Comparison of ENCODE assay signal across 31 cellular contexts in genomic region chr20:57896017-57896416, GRCh38.
"Had no signal": no experiment of that assay in that cellular context is flagged by ENCODE, and none has a peak within 500 bp of the region (broad histone marks: within the 10 kb centered on the region; RNA-seq: fewer than 3 reads in every experiment).

No MANE protein-coding gene starts in this region.

- DNase-seq: activated B cell treated with CpG ODN at 0.5 μM for 24 hours; activated CD4-positive, alpha-beta T cell treated with anti-CD3 and anti-CD28 coated beads for 48 hours; activated CD4-positive, alpha-beta T cell treated with anti-CD3 and anti-CD28 coated beads, Interleukin-2, amount 50 U/mL, for 1 hour; activated CD4-positive, alpha-beta T cell treated with anti-CD3 and anti-CD28 coated beads, Interleukin-2, amount 50 U/mL, for 48 hours; activated CD8-positive, alpha-beta memory T cell treated with anti-CD3 and anti-CD28 coated beads for 24 hours; activated CD8-positive, alpha-beta T cell treated with anti-CD3 and anti-CD28 coated beads for 36 hours; activated gamma-delta T cell; activated naive CD4-positive, alpha-beta T cell; activated naive CD4-positive, alpha-beta T cell treated with anti-CD3 and anti-CD28 coated beads, Interleukin-2, amount 10 ng/mL, durations not matched to agents 7 days and 5 days; activated naive CD8-positive, alpha-beta T cell treated with anti-CD3 and anti-CD28 coated beads, Interleukin-2, amount 10 ng/mL, durations not matched to agents 7 days and 5 days; activated T-cell treated with anti-CD3 and anti-CD28 coated beads, Interleukin-2, amount 50 U/mL, for 4 hours; brain microvascular endothelial cell; cortex of kidney; dermis blood vessel endothelial cell; effector CD4-positive, alpha-beta T cell; effector memory CD8-positive, alpha-beta T cell; erythroblast; foreskin keratinocyte; gastrocnemius medialis; glutamatergic neuron; heart left ventricle; T-helper 2 cell; WERI-Rb-1 had no signal

- H3K4me3 ChIP-seq: ascending aorta, esophagus muscularis mucosa, gastrocnemius medialis, heart left ventricle had no signal

- H3K27ac ChIP-seq: ascending aorta, brain microvascular endothelial cell, esophagus muscularis mucosa, foreskin keratinocyte, gastrocnemius medialis, heart left ventricle, WERI-Rb-1 had no signal

- H3K36me3 ChIP-seq: ascending aorta, brain microvascular endothelial cell, esophagus muscularis mucosa, gastrocnemius medialis, heart left ventricle, WERI-Rb-1 had no signal

- ATAC-seq: activated CD4-positive, CD25-positive, alpha-beta regulatory T cell treated with anti-CD3 and anti-CD28 coated beads, Interleukin-2, amount 50 U/mL, for 24 hours; activated CD8-positive, alpha-beta T cell treated with anti-CD3 and anti-CD28 coated beads for 36 hours; activated naive CD4-positive, alpha-beta T cell treated with anti-CD3 and anti-CD28 coated beads, Interleukin-2, amount 50 U/mL, for 72 hours; activated T-cell treated with anti-CD3 and anti-CD28 coated beads, Interleukin-2, amount 50 U/mL, for 4 hours; activated T-helper 17 cell treated with anti-CD3 and anti-CD28 coated beads, Interleukin-2, amount 50 U/mL, for 72 hours; effector memory CD8-positive, alpha-beta T cell; foreskin keratinocyte; gastrocnemius medialis; heart left ventricle had no signal

- H3K9me3 ChIP-seq: ascending aorta, esophagus muscularis mucosa, gastrocnemius medialis, heart left ventricle had no signal

- H3K27me3 ChIP-seq: ascending aorta, brain microvascular endothelial cell, gastrocnemius medialis had no signal

- FAIRE-seq: bronchial epithelial cell, colon, TTC549 had no signal

- H3K4me1 ChIP-seq: ascending aorta, esophagus muscularis mucosa, foreskin keratinocyte, gastrocnemius medialis had no signal
